ENCODE assay signal across 9 cellular contexts in genomic region chr19:4638330-4638729, GRCh38. TPM values are rescaled to one million over a fixed set of nuclear protein-coding genes. Genes with fewer than 3 reads are reported as not detected.
A peak's percentile ranks its signal among the peaks of the same experiment; 100 is the strongest.
DNase-seq lines count a peak whose midpoint lies in the region; ATAC-seq, FAIRE-seq and TF ChIP-seq lines count a peak whose summit lies in the region.
"Had no signal": no experiment of that assay in that cellular context is flagged by ENCODE, and none has a peak within 500 bp of the region (broad histone marks: within the 10 kb centered on the region; RNA-seq: fewer than 3 reads in every experiment).

No MANE protein-coding gene starts in this region.

- no peak for TF ChIP-seq RAD21 in GM12878 (IDR thresholded peaks at IDR 0.05; ENCODE audit: insufficient read depth, low read depth, low read length)

- H3K4me1 ChIP-seq in GM12878 (ENCODE audit: control insufficient read depth, insufficient read depth, low read length) (peaks cover 14% of the 10 kb centered on the region), vagina (peaks cover 53% of the 10 kb centered on the region), small intestine (ENCODE audit: control insufficient read depth in 2 of 2, insufficient read depth in 1 of 2, low read depth in 1 of 2, low read length in 1 of 2) (no peaks in the 10 kb centered on the region)

- peak overlapping the region; percentile 50 for H3K4me2 ChIP-seq in GM12878 (ENCODE audit: control insufficient read depth, insufficient read depth)

- peak overlapping the region; percentile 97 for H3K27ac Mint-ChIP-seq in activated naive CD4-positive, alpha-beta T cell treated with anti-CD3 and anti-CD28 coated beads, Interleukin-2, amount 10 ng/mL, durations not matched to agents 7 days and 5 days

- no peaks in the 10 kb centered on the region for H3K27me3 ChIP-seq in GM12878 (replicated peaks in 1 of 2; ENCODE audit: control insufficient read depth in 2 of 2, insufficient read depth in 2 of 2, low read length in 1 of 2)
- H3K27me3 ChIP-seq in vagina: no peaks in the 10 kb centered on the region
- H3K27me3 ChIP-seq in small intestine (ENCODE audit: control insufficient read depth in 2 of 2, insufficient read depth in 2 of 2, low read length in 2 of 2): no peaks in the 10 kb centered on the region

- no peak for ATAC-seq in GM12878
- no peak for ATAC-seq in HG03565 (IDR thresholded peaks at IDR 0.05; ENCODE audit: unreplicated experiment)

- 86% methylated on average over 8 of the region's 11 CpGs for WGBS in GM12878 (ENCODE audit: insufficient coverage, insufficient replicate concordance, low lambda C conversion rate, missing lambda C conversion rate)
- 74 to 90% (median 82%) methylated on average over 11 of the region's 11 CpGs for WGBS in small intestine, 3 donors

- no peak for FAIRE-seq in GM12878 (lab: Jason Lieb, UNC)
- FAIRE-seq in HTR-8/SVneo (lab: Jason Lieb, UNC): no peak
- FAIRE-seq in small intestine (lab: Jason Lieb, UNC): no peak

- TF ChIP-seq CTCF in GM12878 (IDR thresholded peaks at IDR 0.05 in 2 of 3, conservative IDR thresholded peaks at IDR 0.05 in 1 of 3; ENCODE audit: control insufficient read depth in 2 of 3, extremely low read depth in 1 of 3, insufficient read depth in 1 of 3, low read depth in 3 of 3, low read length in 3 of 3): no peak
- TF ChIP-seq CTCF in vagina (IDR thresholded peaks at IDR 0.05): no peak

- H3K27ac ChIP-seq in GM12878 (ENCODE audit: control insufficient read depth, insufficient read depth) (peak overlapping the region; percentile 67), vagina (peak overlapping the region; percentile 43), small intestine (ENCODE audit: low read depth in 1 of 2, low read length in 1 of 2) (peak overlapping the region in 1 of 2 donors; percentile 85)

- H3K4me3 ChIP-seq in GM12878: no peak overlapping the region
- peak overlapping the region in 1 of 2 donors; percentile 61 for H3K4me3 ChIP-seq in vagina
- H3K4me3 ChIP-seq in small intestine (ENCODE audit: low read depth in 1 of 2, low read length in 2 of 2): no peak overlapping the region

- H3K9me3 Mint-ChIP-seq in activated naive CD4-positive, alpha-beta T cell treated with anti-CD3 and anti-CD28 coated beads, Interleukin-2, amount 10 ng/mL, durations not matched to agents 7 days and 5 days: no peaks in the 10 kb centered on the region

- H2AFZ ChIP-seq in GM12878 (ENCODE audit: control insufficient read depth, low read depth, low read length): peak overlapping the region; percentile 0

- H3K9me3 ChIP-seq in GM12878 (replicated peaks; ENCODE audit: control insufficient read depth, insufficient read depth, low read length) (no peaks in the 10 kb centered on the region), vagina (no peaks in the 10 kb centered on the region), small intestine (ENCODE audit: control insufficient read depth, low read depth) (no peaks in the 10 kb centered on the region)

- peaks cover 53% of the 10 kb centered on the region for H3K4me1 Mint-ChIP-seq in activated naive CD4-positive, alpha-beta T cell treated with anti-CD3 and anti-CD28 coated beads, Interleukin-2, amount 10 ng/mL, durations not matched to agents 7 days and 5 days

- intact Hi-C loops in GM12878 (cut with micrococcal nuclease; ENCODE audit: unreplicated experiment) (no loop called here), vagina (cut with DNase I) (loop anchor here (5.0 kb wide), 1 partner anchor 61 kb away; no protein-coding TSS in a partner anchor)

- POLR2A ChIA-PET in GM12878 (lab: Charles Lee): no interaction called here

- peaks cover 21% of the 10 kb centered on the region for H3K27me3 Mint-ChIP-seq in activated naive CD4-positive, alpha-beta T cell treated with anti-CD3 and anti-CD28 coated beads, Interleukin-2, amount 10 ng/mL, durations not matched to agents 7 days and 5 days

- no peak for TF ChIP-seq POLR2A in GM12878 (IDR thresholded peaks at IDR 0.05; ENCODE audit: low read depth, low read length)
- no peak for TF ChIP-seq POLR2A in vagina (IDR thresholded peaks at IDR 0.05)

- no peaks in the 10 kb centered on the region for H4K20me1 ChIP-seq in GM12878 (ENCODE audit: control insufficient read depth, insufficient read depth)

- in situ Hi-C loops in GM12878 (cut with MboI): loop anchor here (5.0 kb wide), 1 partner anchor 61 kb away; no protein-coding TSS in a partner anchor

- CTCF ChIA-PET in activated naive CD4-positive, alpha-beta T cell treated with anti-CD3 and anti-CD28 coated beads, Interleukin-2, amount 10 ng/mL, durations not matched to agents 7 days and 5 days (lab: Charles Lee): interaction anchor here (0.6 to 3.3 kb wide), 5 partner anchors 45 to 161 kb away, joined by 3 to 61 read pairs (median 11); no protein-coding TSS in a partner anchor
- CTCF ChIA-PET in GM12878 (lab: Yijun Ruan, JAX): interaction anchor here (0.9 to 3.4 kb wide), 7 partner anchors 10 to 236 kb away, joined by 3 to 94 read pairs (median 11); no protein-coding TSS in a partner anchor

- no peak overlapping the region for H3K4me3 Mint-ChIP-seq in activated naive CD4-positive, alpha-beta T cell treated with anti-CD3 and anti-CD28 coated beads, Interleukin-2, amount 10 ng/mL, durations not matched to agents 7 days and 5 days

- TF ChIP-seq EP300 in GM12878 (IDR thresholded peaks at IDR 0.05; ENCODE audit: borderline replicate concordance in 1 of 2, control insufficient read depth in 1 of 2, low read depth in 2 of 2, low read length in 2 of 2): no peak

- no peaks in the 10 kb centered on the region for H3K36me3 ChIP-seq in GM12878 (ENCODE audit: control insufficient read depth in 2 of 2, insufficient read depth in 2 of 2, low read length in 1 of 2)
- no peaks in the 10 kb centered on the region for H3K36me3 ChIP-seq in vagina
- no peaks in the 10 kb centered on the region for H3K36me3 ChIP-seq in small intestine (ENCODE audit: control insufficient read depth in 2 of 2, insufficient read depth in 2 of 2, low read length in 2 of 2)

- SMC1A ChIA-PET in GM12878 (lab: Charles Lee; ENCODE audit: uncharacterized antibody, unreplicated experiment): no interaction called here

- H3K36me3 Mint-ChIP-seq in activated naive CD4-positive, alpha-beta T cell treated with anti-CD3 and anti-CD28 coated beads, Interleukin-2, amount 10 ng/mL, durations not matched to agents 7 days and 5 days: peaks cover 6% of the 10 kb centered on the region

- RAD21 ChIA-PET in GM12878 (lab: Charles Lee; ENCODE audit: unreplicated experiment): no interaction called here

- H3K9ac ChIP-seq in GM12878 (ENCODE audit: control insufficient read depth, insufficient read depth, low read length): peak overlapping the region; percentile 45; the same call in 1 of the 2 replicates

- peaks cover 19% of the 10 kb centered on the region for H3K79me2 ChIP-seq in GM12878 (ENCODE audit: control insufficient read depth, insufficient read depth, low read length)

- no TSS peak for BruUV-seq in GM12878 (replicated peaks; lab: Mats Ljungman, UMichigan)

- DNase-seq in activated naive CD4-positive, alpha-beta T cell treated with anti-CD3 and anti-CD28 coated beads, Interleukin-2, amount 10 ng/mL, durations not matched to agents 7 days and 5 days: no peak
- no peak for DNase-seq in activated naive CD4-positive, alpha-beta T cell treated with anti-CD3 and anti-CD28 coated beads, Interleukin-2, amount 50 U/mL, for 16 hours
- DNase-seq in GM12878 (ENCODE audit: low read depth, low spot score) (no peak), lung microvascular endothelial cell (ENCODE audit: low read depth in 2 of 2) (peak; percentile 85 to 97), vagina (ENCODE audit: extremely low spot score in 2 of 2) (no peak), HTR-8/SVneo (ENCODE audit: insufficient read length, low spot score) (no peak), small intestine (no peak)
- DNase-seq: NCI-H510A treated with DMSO at 0.1 percent for 48 hours had no signal

RNA-seq across cellular contexts. Expression of gene TNFAIP8L1, which starts 1.0 kb away (rescaled TPM):
- total RNA-seq in GM12878 (2013; cell fraction: nucleolus; rRNA removed): 17.9 and 19.3 TPM in 2 replicates
- 5.0 TPM in 2 replicates for total RNA-seq in GM12878 (2014; rRNA removed)
- 8.3 and 8.7 TPM in 2 replicates for total RNA-seq in GM12878 (2014; rRNA removed; fragmentation: Illumina TruSeq; extraction: Trizol)
- total RNA-seq in GM12878 (2021): 12.7 and 14.3 TPM in 2 replicates
- polyA plus RNA-seq in GM12878 (2011; ENCODE audit: low read depth): 4.5 TPM
- polyA plus RNA-seq in GM12878 (2011; rRNA removed): 7.6 and 9.0 TPM in 2 replicates
- polyA plus RNA-seq in GM12878 (2011; cell fraction: cytosol; rRNA removed): 14.0 and 14.6 TPM in 2 replicates
- polyA plus RNA-seq in GM12878 (2011; cell fraction: nucleus; rRNA removed): 4.2 and 6.9 TPM in 2 replicates
- polyA plus RNA-seq in GM12878 (2012): 7.7 and 9.0 TPM in 2 replicates
- 4.6 and 8.6 TPM in 2 replicates for polyA plus RNA-seq in GM12878 (2014; fragmentation: Illumina TruSeq; extraction: Trizol)
- polyA plus RNA-seq in GM12878 (2014; fragmentation: Nextera tagmentation; extraction: Ambion mirVana): 1 to 10 TPM in 1 of 2 experiments, under 1 TPM in 1; 0.93 to 2.4 TPM
- 12.4 and 13.1 TPM in 2 replicates for polyA plus RNA-seq in GM12878 (2014; rRNA removed)
- polyA plus RNA-seq in GM12878 (2016; fragmentation: Nextera tagmentation; extraction: Ambion mirVana): 1 to 10 TPM; 8.3 to 9.2 TPM
- polyA minus RNA-seq in GM12878 (2011; rRNA and poly(A)+ RNA removed): 6.7 and 13.4 TPM in 2 replicates
- 5.9 and 6.3 TPM in 2 replicates for polyA minus RNA-seq in GM12878 (2011; cell fraction: cytosol; rRNA and poly(A)+ RNA removed)
- 4.1 and 6.6 TPM in 2 replicates for polyA minus RNA-seq in GM12878 (2011; cell fraction: nucleus; rRNA and poly(A)+ RNA removed)
- total RNA-seq in lung microvascular endothelial cell: 53.2 and 69.4 TPM in 2 replicates
- total RNA-seq in vagina: 13.0 TPM
- 10 to 100 TPM in 2 of 3 donors, 1 to 10 TPM in 1; 8.9 to 21.0 (median 11.0) TPM for polyA plus RNA-seq in small intestine

RNA-seq across cellular contexts. Expression of gene MYDGF, which starts 31.8 kb away (rescaled TPM):
- 25.3 and 26.6 TPM in 2 replicates for total RNA-seq in GM12878 (2013; cell fraction: nucleolus; rRNA removed)
- total RNA-seq in GM12878 (2014; rRNA removed) (68.7 and 83.5 TPM in 2 replicates), GM12878 (2014; rRNA removed; fragmentation: Illumina TruSeq; extraction: Trizol) (46.0 and 50.2 TPM in 2 replicates), GM12878 (2021) (57.4 and 64.7 TPM in 2 replicates), lung microvascular endothelial cell (138 and 149 TPM in 2 replicates), vagina (33.4 TPM)
- 61.8 TPM for polyA plus RNA-seq in GM12878 (2011; ENCODE audit: low read depth)
- polyA plus RNA-seq in GM12878 (2011; rRNA removed) (31.3 and 45.6 TPM in 2 replicates), GM12878 (2014; fragmentation: Illumina TruSeq; extraction: Trizol) (17.9 and 39.1 TPM in 2 replicates), GM12878 (2014; fragmentation: Nextera tagmentation; extraction: Ambion mirVana) (10 to 100 TPM in 1 of 2 experiments, 1 to 10 TPM in 1; 2.3 to 18.5 TPM), GM12878 (2014; rRNA removed) (92.8 and 96.7 TPM in 2 replicates), GM12878 (2016; fragmentation: Nextera tagmentation; extraction: Ambion mirVana) (100 to 1,000 TPM; 183 to 196 TPM), small intestine (100 to 1,000 TPM in 1 of 3 donors, 10 to 100 TPM in 2; 45.8 to 220 (median 75.7) TPM)
- 72.7 and 135 TPM in 2 replicates for polyA plus RNA-seq in GM12878 (2011; cell fraction: cytosol; rRNA removed)
- 44.9 and 47.5 TPM in 2 replicates for polyA plus RNA-seq in GM12878 (2011; cell fraction: nucleus; rRNA removed)
- 111 and 140 TPM in 2 replicates for polyA plus RNA-seq in GM12878 (2012)
- polyA minus RNA-seq in GM12878 (2011; rRNA and poly(A)+ RNA removed): 15.4 and 26.8 TPM in 2 replicates
- polyA minus RNA-seq in GM12878 (2011; cell fraction: cytosol; rRNA and poly(A)+ RNA removed): 14.0 and 15.4 TPM in 2 replicates
- polyA minus RNA-seq in GM12878 (2011; cell fraction: nucleus; rRNA and poly(A)+ RNA removed): 7.4 and 12.1 TPM in 2 replicates

Comparison
In these comparisons a context has a peak if more than half of its experiments do, and no peak if none do; other contexts are left out.
1. DNase-seq: peak in lung microvascular endothelial cell (2 of 2); none in activated naive CD4-positive, alpha-beta T cell treated with anti-CD3 and anti-CD28 coated beads, Interleukin-2, amount 10 ng/mL, durations not matched to agents 7 days and 5 days (single experiment), activated naive CD4-positive, alpha-beta T cell treated with anti-CD3 and anti-CD28 coated beads, Interleukin-2, amount 50 U/mL, for 16 hours (single experiment), GM12878 (single experiment), vagina (0 of 2), HTR-8/SVneo (single experiment) and small intestine (single experiment).